Comparison of ENCODE assay signal across 8 cellular contexts in the genomic region with DNA sequence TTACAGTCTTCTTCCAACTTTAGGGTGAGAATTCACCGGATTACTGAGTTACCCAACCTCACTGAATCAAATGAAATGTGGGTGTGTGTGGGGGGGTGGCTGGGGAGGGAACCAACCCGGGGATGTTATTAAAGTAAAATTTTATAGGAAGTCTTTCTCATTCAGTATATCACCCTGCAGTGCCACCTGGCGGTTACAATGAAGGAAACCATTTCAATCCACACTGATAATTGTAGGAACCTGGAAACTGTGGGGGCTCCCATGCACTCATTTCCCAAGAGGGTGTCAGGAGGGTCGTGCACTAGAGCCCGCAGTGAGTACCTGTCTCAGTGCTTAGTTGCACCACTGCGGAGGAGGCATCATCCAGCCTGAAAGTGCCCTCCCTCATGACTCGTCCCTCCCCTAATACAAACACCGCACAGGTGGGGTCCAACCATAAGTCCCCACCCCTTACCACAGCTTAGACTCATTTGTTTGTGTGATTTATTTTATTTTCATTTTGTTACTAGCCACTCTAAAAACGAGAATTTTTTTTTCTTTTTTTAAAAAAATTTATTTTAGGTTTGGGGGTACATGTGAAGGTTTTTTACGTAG.
DNase-seq lines count a peak whose midpoint lies in the region; ATAC-seq and TF ChIP-seq lines count a peak whose summit lies in the region.

No MANE protein-coding gene starts in this region.

- ATAC-seq in RWPE2 (ENCODE audit: low read depth): no peak
- ATAC-seq in HG03025 (IDR thresholded peaks at IDR 0.05; ENCODE audit: low FRiP score, unreplicated experiment): no peak

- H3K27ac ChIP-seq in RWPE2 (ENCODE audit: poor library complexity, severe bottlenecking): no peak overlapping the region

- H3K4me3 ChIP-seq in RWPE2 (ENCODE audit: severe bottlenecking) (no peak overlapping the region), astrocyte of the spinal cord (ENCODE audit: low read depth, low read length) (no peak overlapping the region)

- no peaks in the 10 kb centered on the region for H3K4me1 ChIP-seq in RWPE2 (ENCODE audit: insufficient read depth, poor library complexity, severe bottlenecking)

- H3K36me3 ChIP-seq in RWPE2 (ENCODE audit: low read depth): no peaks in the 10 kb centered on the region

- H3K9me3 ChIP-seq in RWPE2 (ENCODE audit: severe bottlenecking): no peaks in the 10 kb centered on the region

- DNase-seq in D341Med (ENCODE audit: low spot score): peak; percentile 59
- peak in 41 of 76 experiments; percentile 3 to 60 (median 27) for DNase-seq in HUDEP-2 (lab: John Stamatoyannopoulos, UW; ENCODE audit: unreplicated experiment in 76 of 76)
- no peak for DNase-seq in RWPE2 (ENCODE audit: low spot score)
- peak; percentile 46 for DNase-seq in astrocyte of the spinal cord (ENCODE audit: low read depth, low spot score)
- peak; percentile 64 for DNase-seq in iPS-NIHi7 (ENCODE audit: extremely low spot score)
- peak; percentile 26 to 56 for DNase-seq in stimulated activated CD4-positive, alpha-beta T cell treated with anti-CD3 and anti-CD28 coated beads, Interleukin-2, amount 100 ng/mL, for 24 hours
- DNase-seq in GOT3 (lab: John Stamatoyannopoulos, UW): no peak

- no peaks in the 10 kb centered on the region for H3K27me3 ChIP-seq in RWPE2 (ENCODE audit: insufficient read depth, poor library complexity, severe bottlenecking)

- TF ChIP-seq CTCF in RWPE2 (IDR thresholded peaks at IDR 0.05; ENCODE audit: poor library complexity, severe bottlenecking) (peak; percentile 77), astrocyte of the spinal cord (IDR thresholded peaks at IDR 0.05; ENCODE audit: low read depth, low read length) (peak; percentile 61)

- in situ Hi-C loops in astrocyte of the spinal cord (cut with HindIII; ENCODE audit: low sequenced_read_pairs): no loop called here

Comparison
In these comparisons a context has a peak if more than half of its experiments do, and no peak if none do; other contexts are left out.
1. DNase-seq: peak in D341Med (single experiment), HUDEP-2 (41 of 76), astrocyte of the spinal cord (single experiment), iPS-NIHi7 (single experiment) and stimulated activated CD4-positive, alpha-beta T cell treated with anti-CD3 and anti-CD28 coated beads, Interleukin-2, amount 100 ng/mL, for 24 hours (2 of 2); none in RWPE2 (single experiment) and GOT3 (single experiment).